19 cellular contexts compared by ENCODE assay signal in the genomic region with DNA sequence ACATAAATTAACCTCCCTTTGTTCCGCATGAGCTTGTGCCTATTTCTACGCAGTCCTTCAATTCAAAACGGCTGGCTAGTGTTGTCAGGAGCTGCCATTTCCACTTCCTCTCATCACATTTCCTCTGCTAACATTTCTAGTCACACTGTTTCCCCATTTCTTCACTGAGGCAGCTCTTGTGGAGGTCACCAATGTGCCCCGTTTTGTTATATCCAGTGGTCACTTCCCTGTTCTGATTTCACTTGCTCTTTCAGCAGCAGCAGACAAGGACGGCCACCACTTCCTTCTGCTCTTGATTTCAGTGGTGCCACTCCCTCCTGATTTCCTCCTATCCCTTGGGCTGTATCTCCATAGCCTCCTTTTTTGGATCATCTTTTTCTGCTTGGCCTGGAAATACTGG.
A peak's percentile ranks its signal among the peaks of the same experiment; 100 is the strongest.
DNase-seq lines count a peak whose midpoint lies in the region; ATAC-seq and TF ChIP-seq lines count a peak whose summit lies in the region.
"Had no signal": no experiment of that assay in that cellular context is flagged by ENCODE, and none has a peak within 500 bp of the region (broad histone marks: within the 10 kb centered on the region; RNA-seq: fewer than 3 reads in every experiment).

No MANE protein-coding gene starts in this region.

- H3K27me3 Mint-ChIP-seq in GM23338 (ENCODE audit: insufficient read depth, low read depth, poor library complexity) (no peaks in the 10 kb centered on the region), neural progenitor cell (ENCODE audit: insufficient read depth, low read depth) (no peaks in the 10 kb centered on the region)

- H3K4me1 ChIP-seq in GM23338 (ENCODE audit: insufficient read depth) (peaks cover 4% of the 10 kb centered on the region; the same call in 1 of the 2 replicates), gastroesophageal sphincter (no peaks in the 10 kb centered on the region), neural progenitor cell (peaks cover 4% of the 10 kb centered on the region), foreskin keratinocyte (peaks cover 15% of the 10 kb centered on the region)
- H3K4me1 ChIP-seq: testis had no signal

- H2AFZ ChIP-seq in GM23338 (peak overlapping the region; percentile 82), neural progenitor cell (replicated peaks) (peak overlapping the region; percentile 60)

- H3K27me3 ChIP-seq in GM23338 (ENCODE audit: insufficient read depth) (no peaks in the 10 kb centered on the region), gastroesophageal sphincter (no peaks in the 10 kb centered on the region), neural progenitor cell (no peaks in the 10 kb centered on the region), foreskin keratinocyte (no peaks in the 10 kb centered on the region)
- H3K27me3 ChIP-seq: testis had no signal

- H3K9me3 ChIP-seq in gastroesophageal sphincter (no peaks in the 10 kb centered on the region), neural progenitor cell (ENCODE audit: low read depth) (no peaks in the 10 kb centered on the region)
- H3K9me3 ChIP-seq: testis had no signal

- no peak for TF ChIP-seq EP300 in gastroesophageal sphincter (IDR thresholded peaks at IDR 0.05)

- H3K9me3 Mint-ChIP-seq in GM23338, result peaks cover 13% of the 10 kb centered on the region
- peaks cover 4% of the 10 kb centered on the region for H3K9me3 Mint-ChIP-seq in neural progenitor cell
- H3K9me3 Mint-ChIP-seq: activated CD4-positive, alpha-beta T cell treated with anti-CD3 and anti-CD28 coated beads, Interleukin-2, amount 10 ng/mL, durations not matched to agents 24 days and 14 days had no signal

- TF ChIP-seq POLR2A in gastroesophageal sphincter (IDR thresholded peaks at IDR 0.05), result no peak

- no peaks in the 10 kb centered on the region for H3K36me3 ChIP-seq in GM23338 (ENCODE audit: insufficient read depth)
- no peaks in the 10 kb centered on the region for H3K36me3 ChIP-seq in gastroesophageal sphincter
- H3K36me3 ChIP-seq in neural progenitor cell, result no peaks in the 10 kb centered on the region

- H3F3A ChIP-seq in GM23338 (replicated peaks; ENCODE audit: low read depth) (no peaks in the 10 kb centered on the region), neural progenitor cell (ENCODE audit: low read depth) (no peaks in the 10 kb centered on the region)

- no peaks in the 10 kb centered on the region for H3K9me2 ChIP-seq in GM23338 (ENCODE audit: insufficient read depth)

- no peak overlapping the region for H3K4me3 ChIP-seq in GM23338
- H3K4me3 ChIP-seq in gastroesophageal sphincter, result no peak overlapping the region
- H3K4me3 ChIP-seq in neural progenitor cell, result no peak overlapping the region
- H3K4me3 ChIP-seq: testis had no signal

- H3K9ac ChIP-seq in neural progenitor cell, result no peak overlapping the region

- peaks cover 4% of the 10 kb centered on the region; the same call in 2 of the 3 replicates for H3K4me1 Mint-ChIP-seq in GM23338
- no peaks in the 10 kb centered on the region for H3K4me1 Mint-ChIP-seq in neural progenitor cell
- H3K4me1 Mint-ChIP-seq: activated CD4-positive, alpha-beta T cell treated with anti-CD3 and anti-CD28 coated beads, Interleukin-2, amount 10 ng/mL, durations not matched to agents 24 days and 14 days; B cell had no signal

- no peaks in the 10 kb centered on the region for H4K20me1 ChIP-seq in GM23338 (replicated peaks; ENCODE audit: insufficient read depth)
- no peaks in the 10 kb centered on the region for H4K20me1 ChIP-seq in neural progenitor cell (ENCODE audit: low read depth)

- no peak for TF ChIP-seq CTCF in GM23338 (conservative IDR thresholded peaks at IDR 0.05; ENCODE audit: low read depth in 2 of 2)
- no peak for TF ChIP-seq CTCF in gastroesophageal sphincter (IDR thresholded peaks at IDR 0.05)
- no peak for TF ChIP-seq CTCF in neural progenitor cell (IDR thresholded peaks at IDR 0.05)
- no peak for TF ChIP-seq CTCF in foreskin keratinocyte (conservative IDR thresholded peaks at IDR 0.05)

- no peak overlapping the region for H3K27ac ChIP-seq in GM23338 (ENCODE audit: low read depth)
- H3K27ac ChIP-seq in gastroesophageal sphincter, result no peak overlapping the region
- no peak overlapping the region for H3K27ac ChIP-seq in neural progenitor cell
- no peak overlapping the region for H3K27ac ChIP-seq in foreskin keratinocyte
- H3K27ac ChIP-seq: testis had no signal

- H3K4me2 ChIP-seq in GM23338 (no peak overlapping the region), neural progenitor cell (no peak overlapping the region)

- WGBS in gastroesophageal sphincter (ENCODE audit: low coverage in 1 of 2), 2 donors, result 71 to 72% methylated on average over 5 of the region's 5 CpGs

- ATAC-seq in GM23338, result no peak
- ATAC-seq in gastroesophageal sphincter, result peak; percentile 72
- no peak for ATAC-seq in foreskin keratinocyte
- ATAC-seq in HG03097 (IDR thresholded peaks at IDR 0.05; ENCODE audit: low FRiP score, unreplicated experiment), result no peak
- ATAC-seq in GM19455 (IDR thresholded peaks at IDR 0.05; ENCODE audit: unreplicated experiment), result no peak

- H3K4me3 Mint-ChIP-seq in GM23338 (no peak overlapping the region), neural progenitor cell (no peak overlapping the region)
- H3K4me3 Mint-ChIP-seq: activated CD4-positive, alpha-beta T cell treated with anti-CD3 and anti-CD28 coated beads, Interleukin-2, amount 10 ng/mL, durations not matched to agents 24 days and 14 days; activated naive CD8-positive, alpha-beta T cell; B cell; nephron progenitor cell had no signal

- H3K27ac Mint-ChIP-seq in GM23338 (no peak overlapping the region), neural progenitor cell (no peak overlapping the region)
- H3K27ac Mint-ChIP-seq: activated CD4-positive, alpha-beta T cell treated with anti-CD3 and anti-CD28 coated beads, Interleukin-2, amount 10 ng/mL, durations not matched to agents 24 days and 14 days; activated naive CD8-positive, alpha-beta T cell; B cell; nephron progenitor cell had no signal

- DNase-seq in GM23338 (ENCODE audit: low spot score), result no peak
- peak; percentile 77 for DNase-seq in NOMO-1 treated with dmso at 0.1 percent for 144 hours (lab: John Stamatoyannopoulos, UW; ENCODE audit: unreplicated experiment)
- no peak for DNase-seq in neural progenitor cell (ENCODE audit: low spot score)
- DNase-seq in foreskin keratinocyte, result no peak
- no peak for DNase-seq in NCI-H1092 treated with DMSO at 0.1 percent for 48 hours (lab: John Stamatoyannopoulos, UW)
- DNase-seq: activated CD4-positive, alpha-beta T cell treated with anti-CD3 and anti-CD28 coated beads, Interleukin-2, amount 10 ng/mL, durations not matched to agents 24 days and 14 days; activated T-cell treated with anti-CD3 and anti-CD28 coated beads for 4 hours; DMS53; effector CD4-positive, alpha-beta T cell; NCI-H2107; NCI-H774; nephron progenitor cell; stimulated activated CD4-positive, alpha-beta T cell treated with anti-CD3 and anti-CD28 coated beads, Interleukin-2, amount 100 ng/mL, for 48 hours; testis had no signal

- no peaks in the 10 kb centered on the region; the same call in 2 of the 3 replicates for H3K36me3 Mint-ChIP-seq in GM23338 (ENCODE audit: low read depth)
- no peaks in the 10 kb centered on the region for H3K36me3 Mint-ChIP-seq in neural progenitor cell
- H3K36me3 Mint-ChIP-seq: activated naive CD8-positive, alpha-beta T cell had no signal

- H3K79me2 ChIP-seq in GM23338 (replicated peaks; ENCODE audit: insufficient read depth) (no peaks in the 10 kb centered on the region), neural progenitor cell (ENCODE audit: low read depth) (no peaks in the 10 kb centered on the region)

TF ChIP-seq in GM23338, 12 proteins besides CTCF, POLR2A, EP300 and RAD21 (continues in another document):
- no peak for TF ChIP-seq ZNF331 (CRISPR knock-in tag; IDR thresholded peaks at IDR 0.05; ENCODE audit: low read depth)
